11 cellular contexts compared by ENCODE assay signal in genomic region chr10:29223311-29223710, GRCh38.
"Had no signal": no experiment of that assay in that cellular context is flagged by ENCODE, and none has a peak within 500 bp of the region (broad histone marks: within the 10 kb centered on the region; RNA-seq: fewer than 3 reads in every experiment).

No MANE protein-coding gene starts in this region.

- H3K27ac ChIP-seq: GM23248 had no signal

- ATAC-seq: GM23338, HCT116 had no signal

- H3K4me1 ChIP-seq: HAP-1 had no signal

- FAIRE-seq: H1, H54 had no signal

- H3K9ac ChIP-seq: GM23248 had no signal

- H3K4me2 ChIP-seq: GM23338 had no signal

- H3K9me3 ChIP-seq: HAP-1 had no signal

- H3K36me3 ChIP-seq: HAP-1 had no signal

- H3K4me3 ChIP-seq: GM23248, GM23338, HAP-1 had no signal

- H2AFZ ChIP-seq: GM23248 had no signal

- DNase-seq: GM23248, GOT3, H7, H9, HCEC 1CT, HFFc6 had no signal
